ENCODE assay signal across 8 cellular contexts in the genomic region with DNA sequence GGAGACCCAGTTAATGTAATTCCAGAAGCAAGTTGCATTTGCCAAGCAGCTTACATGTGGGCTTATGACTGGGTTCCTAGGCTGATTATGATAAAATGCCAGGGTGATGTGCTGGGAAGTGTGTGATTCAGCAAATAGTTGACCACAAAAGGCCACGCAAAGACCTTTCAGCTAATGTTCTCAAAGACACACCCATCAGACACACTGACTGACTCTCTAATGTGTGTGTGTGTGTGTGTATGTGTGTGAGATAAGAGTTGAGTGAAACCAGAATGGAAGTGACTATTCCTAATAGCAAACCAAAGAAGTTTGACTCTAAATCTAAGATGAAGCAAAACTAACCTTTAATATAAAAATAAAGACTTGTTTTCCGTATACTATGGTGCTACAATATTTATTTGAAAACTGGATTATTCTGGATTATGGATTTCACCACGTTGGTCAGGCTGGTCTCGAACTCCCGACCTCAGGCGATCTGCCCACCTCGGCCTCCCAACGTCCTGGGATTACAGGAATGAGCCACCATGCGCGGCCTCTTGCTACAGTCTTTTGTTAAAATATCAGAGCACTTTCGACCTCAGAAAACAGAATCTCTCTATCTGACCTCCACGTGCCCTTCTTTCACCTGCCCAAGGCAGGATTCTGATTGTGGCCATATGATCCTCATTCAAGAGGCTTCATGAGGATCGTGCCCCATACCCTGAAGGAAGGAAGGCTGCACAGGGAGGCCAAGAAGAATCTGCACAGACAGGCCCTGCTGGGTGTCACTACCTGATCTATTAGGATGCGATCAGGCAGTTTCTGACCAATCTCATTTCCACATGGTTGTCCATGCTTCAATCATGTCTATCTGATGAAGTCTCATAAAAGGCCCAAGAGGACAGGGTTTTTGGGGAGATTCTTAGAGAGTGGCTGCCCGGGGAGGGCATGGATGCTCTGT.
DNase-seq lines count a peak whose midpoint lies in the region; ATAC-seq and TF ChIP-seq lines count a peak whose summit lies in the region.

No MANE protein-coding gene starts in this region.

- H3K27ac Mint-ChIP-seq in osteocyte (ENCODE audit: unreplicated experiment), result peak overlapping the region; percentile 58

- no peak overlapping the region for H3K4me3 Mint-ChIP-seq in osteocyte (ENCODE audit: unreplicated experiment)

- peaks cover 20% of the 10 kb centered on the region for H3K4me1 Mint-ChIP-seq in osteocyte (ENCODE audit: unreplicated experiment)

- no peaks in the 10 kb centered on the region for H3K27me3 Mint-ChIP-seq in osteocyte (ENCODE audit: unreplicated experiment)

- peaks cover 18% of the 10 kb centered on the region for H3K36me3 Mint-ChIP-seq in osteocyte (ENCODE audit: unreplicated experiment)

- no peaks in the 10 kb centered on the region for H3K9me3 Mint-ChIP-seq in osteocyte (ENCODE audit: unreplicated experiment)

- DNase-seq in ELF-1 (ENCODE audit: low read depth, low spot score) (peak; percentile 18), NCI-H460 (ENCODE audit: extremely low read depth, low read depth) (peak; percentile 96), dedifferentiated amniotic fluid mesenchymal stem cell (ENCODE audit: extremely low spot score) (peak; percentile 98), osteocyte (ENCODE audit: extremely low spot score, unreplicated experiment) (no peak), NCI-H1417 treated with DMSO at 0.1 percent for 48 hours (lab: John Stamatoyannopoulos, UW) (no peak), NCI-H1930 (lab: John Stamatoyannopoulos, UW) (no peak)

- no peak for ATAC-seq in GM21723 (IDR thresholded peaks at IDR 0.05; ENCODE audit: unreplicated experiment)
- no peak for ATAC-seq in GM18870 (IDR thresholded peaks at IDR 0.05; ENCODE audit: unreplicated experiment)

- no peak for TF ChIP-seq CTCF in osteocyte (IDR thresholded peaks at IDR 0.05)

Comparison
In these comparisons a context has a peak if more than half of its experiments do, and no peak if none do; other contexts are left out.
1. DNase-seq: peak in ELF-1 (single experiment), NCI-H460 (single experiment) and dedifferentiated amniotic fluid mesenchymal stem cell (single experiment); none in osteocyte (single experiment), NCI-H1417 treated with DMSO at 0.1 percent for 48 hours (single experiment) and NCI-H1930 (0 of 2).